ENCODE assay signal across 23 cellular contexts in the genomic region with DNA sequence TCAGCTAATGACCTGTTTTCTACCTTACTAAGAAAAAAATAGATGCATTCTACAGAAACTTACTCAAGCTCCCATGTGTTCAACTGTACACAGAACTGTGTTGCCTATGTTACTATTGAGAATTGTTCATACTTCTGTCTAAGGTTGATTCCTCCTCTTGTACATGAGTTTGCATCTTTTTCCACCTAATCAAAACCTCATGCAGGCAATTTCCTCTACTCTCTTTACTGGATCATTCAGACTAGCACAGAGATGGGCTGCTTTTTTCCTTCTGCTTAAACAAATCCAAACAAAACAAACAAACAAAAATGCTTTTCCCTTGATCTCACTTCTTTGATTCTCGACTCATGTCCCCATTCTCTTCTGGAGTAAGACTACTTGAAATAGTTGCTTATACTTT. TPM values are rescaled to one million over a fixed set of nuclear protein-coding genes. Genes with fewer than 3 reads are reported as not detected.
DNase-seq lines count a peak whose midpoint lies in the region; ATAC-seq and TF ChIP-seq lines count a peak whose summit lies in the region.
"Had no signal": no experiment of that assay in that cellular context is flagged by ENCODE, and none has a peak within 500 bp of the region (broad histone marks: within the 10 kb centered on the region; RNA-seq: fewer than 3 reads in every experiment).

No MANE protein-coding gene starts in this region.

- H3K27me3 ChIP-seq in left lung: no peaks in the 10 kb centered on the region
- H3K27me3 ChIP-seq: BE2C; BLaER1 treated with 17β-estradiol and CSF1 and Interleukin-3, amounts not matched to agents 10 nM and 100 nM had no signal

- DNase-seq in AG10803 (ENCODE audit: low read depth) (peak; percentile 40), RPMI7951 (ENCODE audit: low read depth) (peak; percentile 34), fibroblast of gingiva (ENCODE audit: low read depth) (peak; percentile 81), NCI-H2227 (lab: John Stamatoyannopoulos, UW; ENCODE audit: unreplicated experiment) (no peak), left lung (no peak), MV-4-11 (lab: John Stamatoyannopoulos, UW) (no peak)
- DNase-seq: 8988T; ACHN; AML-193; BE2C; CD4-positive, alpha-beta T cell; CD8-positive, alpha-beta memory T cell; DMS53; DMS79 treated with DMSO at 0.1 percent for 48 hours; GF-D8; GM23248; H7; HCEC 1CT had no signal

- H3K4me3 ChIP-seq in AG10803 (ENCODE audit: low read length) (no peak overlapping the region), left lung (no peak overlapping the region)
- H3K4me3 ChIP-seq: A549; BLaER1 treated with 17β-estradiol and CSF1 and Interleukin-3, amounts not matched to agents 10 nM and 100 nM; GM23248 had no signal

- ATAC-seq in left lung (no peak), HG03442 (IDR thresholded peaks at IDR 0.05; ENCODE audit: unreplicated experiment) (no peak)
- ATAC-seq: A549 had no signal

- intact Hi-C loops in left lung (cut with DNase I): no loop called here

- H3K4me1 ChIP-seq in left lung: no peaks in the 10 kb centered on the region
- H3K4me1 ChIP-seq: A549, BE2C had no signal

- TF ChIP-seq CTCF in AG10803 (conservative IDR thresholded peaks at IDR 0.05; ENCODE audit: low read length) (no peak), left lung (IDR thresholded peaks at IDR 0.05) (no peak)

- H3K36me3 ChIP-seq in left lung: no peaks in the 10 kb centered on the region
- H3K36me3 ChIP-seq: BE2C; BLaER1 treated with 17β-estradiol and CSF1 and Interleukin-3, amounts not matched to agents 10 nM and 100 nM had no signal

- H3K9me3 ChIP-seq in left lung: peaks cover 0 to 6% of the 10 kb centered on the region in 2 donors
- H3K9me3 ChIP-seq: A549, BE2C had no signal

- no peak overlapping the region for H3K27ac ChIP-seq in left lung
- H3K27ac ChIP-seq: A549; BLaER1 treated with 17β-estradiol and CSF1 and Interleukin-3, amounts not matched to agents 10 nM and 100 nM; GM23248 had no signal

RNA-seq across cellular contexts. Expression of a gene that starts 58.8 kb away (rescaled TPM):
- 31.3 and 39.9 TPM in 2 replicates for total RNA-seq in RPMI7951 (2014; rRNA removed; shearing (Covaris generic))
- 1 to 10 TPM; 2.1 to 4.7 TPM for total RNA-seq in left lung
- total RNA-seq: CD4-positive, alpha-beta T cell; CD8-positive, alpha-beta memory T cell; G401; H1; H7 had no signal

Comparison
In these comparisons a context has a peak if more than half of its experiments do, and no peak if none do; other contexts are left out.
1. DNase-seq: peak in AG10803 (single experiment), RPMI7951 (single experiment) and fibroblast of gingiva (single experiment); none in NCI-H2227 (single experiment), left lung (0 of 2) and MV-4-11 (single experiment).